25 cellular contexts compared by ENCODE assay signal in the genomic region with DNA sequence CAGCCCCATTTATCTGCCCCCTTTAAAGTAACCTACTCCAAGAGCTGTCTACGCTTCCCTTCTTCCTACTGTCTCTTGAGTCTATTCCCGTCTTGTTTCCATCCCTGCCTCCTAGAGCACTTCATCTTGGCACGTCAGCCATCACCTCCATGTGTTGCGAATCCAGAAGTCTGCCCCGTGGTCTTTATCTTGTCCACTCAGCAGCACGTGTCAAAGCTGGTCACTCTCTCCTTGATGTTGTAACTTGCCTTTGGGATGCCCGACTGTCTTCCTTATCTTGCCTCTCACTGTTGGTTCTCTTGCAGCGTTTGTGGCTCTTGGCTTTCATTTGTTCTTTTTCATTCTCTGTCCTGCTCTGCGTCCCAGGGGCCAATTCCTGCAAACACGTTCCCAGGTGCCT.
DNase-seq lines count a peak whose midpoint lies in the region; ATAC-seq and TF ChIP-seq lines count a peak whose summit lies in the region.
"Had no signal": no experiment of that assay in that cellular context is flagged by ENCODE, and none has a peak within 500 bp of the region (broad histone marks: within the 10 kb centered on the region; RNA-seq: fewer than 3 reads in every experiment).

No MANE protein-coding gene starts in this region.

- no peaks in the 10 kb centered on the region for H3K27me3 ChIP-seq in right cardiac atrium (ENCODE audit: control insufficient read depth, insufficient read depth)
- H3K27me3 ChIP-seq in Karpas-422 (ENCODE audit: low read length), result no peaks in the 10 kb centered on the region
- H3K27me3 ChIP-seq: BLaER1 had no signal

- H3K4me3 Mint-ChIP-seq in memory B cell, result no peak overlapping the region
- H3K4me3 Mint-ChIP-seq: B cell; CD14-positive monocyte; CD4-positive, alpha-beta memory T cell; CD4-positive, CD25-positive, alpha-beta regulatory T cell had no signal

- ATAC-seq in right cardiac atrium (peak; percentile 47 to 64), memory B cell (ENCODE audit: low read depth) (no peak)
- ATAC-seq: A549, GM12878 had no signal

- peaks cover 27% of the 10 kb centered on the region for H3K36me3 Mint-ChIP-seq in memory B cell
- H3K36me3 Mint-ChIP-seq: CD4-positive, alpha-beta memory T cell; CD4-positive, CD25-positive, alpha-beta regulatory T cell had no signal

- H3K27me3 Mint-ChIP-seq in memory B cell, result no peaks in the 10 kb centered on the region
- H3K27me3 Mint-ChIP-seq: B cell; CD4-positive, alpha-beta memory T cell; CD4-positive, CD25-positive, alpha-beta regulatory T cell had no signal

- no peak overlapping the region for H3K4me2 ChIP-seq in Karpas-422 (ENCODE audit: low read depth, low read length, poor library complexity, severe bottlenecking)
- H3K4me2 ChIP-seq: A549, BLaER1 had no signal

- H3K9me3 Mint-ChIP-seq in memory B cell, result no peaks in the 10 kb centered on the region
- H3K9me3 Mint-ChIP-seq: CD4-positive, alpha-beta memory T cell; CD4-positive, CD25-positive, alpha-beta regulatory T cell; CD8-positive, alpha-beta memory T cell had no signal

- no peak overlapping the region for H3K9ac ChIP-seq in Karpas-422 (ENCODE audit: low read length)
- H3K9ac ChIP-seq: BLaER1 had no signal

- H2AFZ ChIP-seq in Karpas-422 (ENCODE audit: low read length), result no peak overlapping the region

- peaks cover 2% of the 10 kb centered on the region for H3K4me1 ChIP-seq in right cardiac atrium (ENCODE audit: control insufficient read depth, insufficient read depth, low read length)
- peaks cover 22% of the 10 kb centered on the region for H3K4me1 ChIP-seq in Karpas-422 (ENCODE audit: low read length)
- H3K4me1 ChIP-seq: A549 had no signal

- no peaks in the 10 kb centered on the region for H3K9me3 ChIP-seq in right cardiac atrium (ENCODE audit: control insufficient read depth, low read length)
- no peaks in the 10 kb centered on the region for H3K9me3 ChIP-seq in Karpas-422 (ENCODE audit: low read length)
- H3K9me3 ChIP-seq: A549, BLaER1 had no signal

- peaks cover 43% of the 10 kb centered on the region; the same call in 1 of the 2 replicates for H4K20me1 ChIP-seq in Karpas-422 (ENCODE audit: insufficient read depth, low read depth, low read length)
- H4K20me1 ChIP-seq: BLaER1 had no signal

- 53% methylated on average over 10 of the region's 10 CpGs for WGBS in right cardiac atrium

- DNase-seq in right cardiac atrium, result peak in 1 of 3 donors; percentile 21
- DNase-seq in cardiac septum (ENCODE audit: low spot score), result no peak
- no peak for DNase-seq in Karpas-422
- no peak for DNase-seq in memory B cell (ENCODE audit: low spot score in 2 of 2)
- no peak for DNase-seq in activated gamma-delta T cell (lab: John Stamatoyannopoulos, UW)
- no peak for DNase-seq in coronary artery (ENCODE audit: low spot score)
- DNase-seq: AML-193; C1 segment of cervical spinal cord; CD4-positive, alpha-beta memory T cell; CD4-positive, CD25-positive, alpha-beta regulatory T cell; CD8-positive, alpha-beta memory T cell; COR-L47; DMS 273 treated with DMSO at 0.1 percent for 48 hours; DMS153; DMS53; DMS79; DND-41; EL; GDM1 had no signal

- H3K36me3 ChIP-seq in Karpas-422 (ENCODE audit: insufficient read depth, low read length), result peaks cover 81% of the 10 kb centered on the region

- no peak for TF ChIP-seq CTCF in coronary artery (IDR thresholded peaks at IDR 0.05)

- H3K27ac ChIP-seq in right cardiac atrium (ENCODE audit: low read length) (no peak overlapping the region), Karpas-422 (ENCODE audit: low read length) (peak overlapping the region; percentile 28), coronary artery (no peak overlapping the region)
- H3K27ac ChIP-seq: 22Rv1, A549, BLaER1 had no signal

- H3K4me3 ChIP-seq in right cardiac atrium (ENCODE audit: low read length), result no peak overlapping the region
- H3K4me3 ChIP-seq in Karpas-422 (ENCODE audit: low read length), result no peak overlapping the region
- no peak overlapping the region for H3K4me3 ChIP-seq in coronary artery
- H3K4me3 ChIP-seq: A549, BLaER1, GM12878 had no signal

- H3K4me1 Mint-ChIP-seq in memory B cell, result peaks cover 20% of the 10 kb centered on the region

- intact Hi-C loops in right cardiac atrium (cut with DNase I), result no loop called here
- intact Hi-C loops in cardiac septum (cut with DNase I), result no loop called here

- H3K27ac Mint-ChIP-seq in memory B cell, result peak overlapping the region; percentile 87
- H3K27ac Mint-ChIP-seq: B cell; CD4-positive, alpha-beta memory T cell; CD4-positive, CD25-positive, alpha-beta regulatory T cell; CD8-positive, alpha-beta memory T cell had no signal

- H3K79me2 ChIP-seq in Karpas-422 (ENCODE audit: low read length), result peaks cover 70% of the 10 kb centered on the region

- H3K9me2 ChIP-seq in Karpas-422 (replicated peaks; ENCODE audit: insufficient read depth, low read length), result no peaks in the 10 kb centered on the region
